Comparison of ENCODE assay signal across 27 cellular contexts in genomic region chr4:151885123-151885522, GRCh38.
DNase-seq lines count a peak whose midpoint lies in the region; ATAC-seq, FAIRE-seq and TF ChIP-seq lines count a peak whose summit lies in the region.
"Had no signal": no experiment of that assay in that cellular context is flagged by ENCODE, and none has a peak within 500 bp of the region (broad histone marks: within the 10 kb centered on the region; RNA-seq: fewer than 3 reads in every experiment).

No MANE protein-coding gene starts in this region.

- H3K4me1 ChIP-seq in colonic mucosa = no peaks in the 10 kb centered on the region
- H3K4me1 ChIP-seq: BE2C, BLaER1 had no signal

- no peak for ATAC-seq in WTC11

- no peak overlapping the region for H3K4me3 ChIP-seq in bronchial epithelial cell (ENCODE audit: low read depth, low read length)
- H3K4me3 ChIP-seq in colonic mucosa = no peak overlapping the region
- H3K4me3 ChIP-seq: BLaER1 had no signal

- TF ChIP-seq CTCF in WTC11 (IDR thresholded peaks at IDR 0.05) = no peak
- TF ChIP-seq CTCF in bronchial epithelial cell (IDR thresholded peaks at IDR 0.05; ENCODE audit: insufficient read depth, low read length, severe bottlenecking) = no peak
- no peak for TF ChIP-seq CTCF in colonic mucosa (IDR thresholded peaks at IDR 0.05)

- H3K9ac ChIP-seq in colonic mucosa (ENCODE audit: low read depth in 2 of 2, low read length in 2 of 2) = no peak overlapping the region
- H3K9ac ChIP-seq: BLaER1 had no signal

- H3K27ac Mint-ChIP-seq in WTC11 = no peak overlapping the region
- H3K27ac Mint-ChIP-seq: CD4-positive, CD25-positive, alpha-beta regulatory T cell; CD8-positive, alpha-beta memory T cell had no signal

- H3K4me1 Mint-ChIP-seq in WTC11 = peaks cover 38% of the 10 kb centered on the region

- no peaks in the 10 kb centered on the region for H3K9me3 ChIP-seq in colonic mucosa
- H3K9me3 ChIP-seq: BE2C, BLaER1 had no signal

- POLR2A ChIA-PET in WTC11 (lab: Charles Lee) = no interaction called here

- no peak overlapping the region for H3K4me3 Mint-ChIP-seq in WTC11
- H3K4me3 Mint-ChIP-seq: CD14-positive monocyte; CD4-positive, alpha-beta memory T cell; CD4-positive, CD25-positive, alpha-beta regulatory T cell; CD8-positive, alpha-beta memory T cell had no signal

- H3K27me3 ChIP-seq in bronchial epithelial cell (ENCODE audit: control insufficient read depth, insufficient read depth, low read length) = no peaks in the 10 kb centered on the region
- H3K27me3 ChIP-seq in colonic mucosa = no peaks in the 10 kb centered on the region
- H3K27me3 ChIP-seq: BE2C, BLaER1 had no signal

- no peak for DNase-seq in GM19239 (ENCODE audit: insufficient read length, low spot score)
- DNase-seq in WTC11 (ENCODE audit: low spot score) = no peak
- no peak for DNase-seq in bronchial epithelial cell (ENCODE audit: low read depth)
- no peak for DNase-seq in LoVo (ENCODE audit: low spot score)
- no peak for DNase-seq in pons (ENCODE audit: low spot score)
- no peak for DNase-seq in colonic mucosa
- DNase-seq in activated CD8-positive, alpha-beta memory T cell treated with anti-CD3 and anti-CD28 coated beads, Interleukin-2, amount 50 U/mL, for 48 hours = no peak
- DNase-seq: 8988T; ACHN; BE2C; C1 segment of cervical spinal cord; CD4-positive, alpha-beta memory T cell; CD4-positive, CD25-positive, alpha-beta regulatory T cell; CD8-positive, alpha-beta memory T cell; COR-L47; DMS 273 treated with DMSO at 0.1 percent for 48 hours; DMS153; DMS53; DMS79; DND-41; EL; GDM1 had no signal

- no peak overlapping the region for H3K27ac ChIP-seq in colonic mucosa
- H3K27ac ChIP-seq: BLaER1 had no signal

- peaks cover 3% of the 10 kb centered on the region; the same call in 1 of the 2 replicates for H3K27me3 Mint-ChIP-seq in WTC11 (ENCODE audit: low read depth)
- H3K27me3 Mint-ChIP-seq: CD4-positive, alpha-beta memory T cell; CD8-positive, alpha-beta memory T cell had no signal

- intact Hi-C loops in colonic mucosa (cut with DNase I) = no loop called here

- peaks cover 4% of the 10 kb centered on the region for H3K36me3 Mint-ChIP-seq in WTC11
- H3K36me3 Mint-ChIP-seq: CD14-positive monocyte; CD4-positive, alpha-beta memory T cell; CD4-positive, CD25-positive, alpha-beta regulatory T cell had no signal

- H3K36me3 ChIP-seq in bronchial epithelial cell (ENCODE audit: control insufficient read depth, insufficient read depth, low read length) (no peaks in the 10 kb centered on the region), colonic mucosa (no peaks in the 10 kb centered on the region)
- H3K36me3 ChIP-seq: BE2C, BLaER1 had no signal

- FAIRE-seq in GM19239 (lab: Jason Lieb, UNC) (peak; percentile 52), bronchial epithelial cell (lab: Jason Lieb, UNC) (peak; percentile 47)
- FAIRE-seq: A204.1, GM12892, GM18507 had no signal

- CTCF ChIA-PET in WTC11 (lab: Charles Lee) = no interaction called here

- peaks cover 13% of the 10 kb centered on the region for H3K9me3 Mint-ChIP-seq in WTC11

TF ChIP-seq in WTC11, 78 proteins besides CTCF, POLR2A, EP300 and RAD21:
- TF ChIP-seq AFF4 (CRISPR knock-in tag; IDR thresholded peaks at IDR 0.05; ENCODE audit: borderline replicate concordance) (no peak), GTF2I (CRISPR knock-in tag; conservative IDR thresholded peaks at IDR 0.05) (peak; percentile 82; the same call in 1 of the 2 replicates)
